In genomic region chr11:19714093-19714386, GRCh38 we compare ENCODE assay signal across 8 cellular contexts. TPM values are rescaled to one million over a fixed set of nuclear protein-coding genes. Genes with fewer than 3 reads are reported as not detected.
DNase-seq lines count a peak whose midpoint lies in the region; ATAC-seq and TF ChIP-seq lines count a peak whose summit lies in the region.

No MANE protein-coding gene starts in this region.

- no peak for TF ChIP-seq CTCF in IMR-90 (conservative IDR thresholded peaks at IDR 0.05; ENCODE audit: low read depth, low read length)
- TF ChIP-seq CTCF in colonic mucosa (IDR thresholded peaks at IDR 0.05) = no peak
- TF ChIP-seq CTCF in natural killer cell (IDR thresholded peaks at IDR 0.05) = no peak

- H3K27ac ChIP-seq in IMR-90 (ENCODE audit: insufficient read depth, low read length) (peak overlapping the region; percentile 64), colonic mucosa (no peak overlapping the region)

- H4K8ac ChIP-seq in IMR-90 (ENCODE audit: low read depth in 2 of 2, low read length in 2 of 2) = peak overlapping the region; percentile 48 to 70

- peak overlapping the region; percentile 91 for H2BK120ac ChIP-seq in IMR-90 (ENCODE audit: low read depth, low read length)

- 0% methylated on average over 4 of the region's 17 CpGs; no CpG with 5 or more reads in 1 of the 2 experiments for WGBS in IMR-90 (ENCODE audit: extremely low coverage in 2 of 2, insufficient read length in 1 of 2), 2 experiments

- H4K20me1 ChIP-seq in IMR-90 (ENCODE audit: insufficient read depth, low read length) = peaks cover 10% of the 10 kb centered on the region; the same call in 1 of the 2 replicates

- peak overlapping the region; percentile 50 for H3K4me3 ChIP-seq in IMR-90 (ENCODE audit: insufficient read depth, low read depth, low read length)
- H3K4me3 ChIP-seq in colonic mucosa = peak overlapping the region; percentile 53

- H3K9ac ChIP-seq in IMR-90 (ENCODE audit: low read depth, low read length) (peak overlapping the region; percentile 69), colonic mucosa (ENCODE audit: low read depth in 2 of 2, low read length in 2 of 2) (peak overlapping the region in 1 of 2 donors; percentile 3)

- peak overlapping the region; percentile 44; the same call in 1 of the 2 replicates for H4K5ac ChIP-seq in IMR-90 (ENCODE audit: low read depth, low read length)

- H3K79me1 ChIP-seq in IMR-90 (ENCODE audit: low read depth in 1 of 2, low read length in 2 of 2) = peaks cover 31 to 60% of the 10 kb centered on the region in 2 experiments

- peak overlapping the region; percentile 72; the same call in 2 of the 3 replicates for H2BK15ac ChIP-seq in IMR-90 (ENCODE audit: low read depth, low read length)

- H3K4me1 Mint-ChIP-seq in natural killer cell = peaks cover 25 to 29% of the 10 kb centered on the region in 2 donors

- peak overlapping the region; percentile 85 for H3K23ac ChIP-seq in IMR-90 (ENCODE audit: low read depth, low read length)

- H3K9me3 Mint-ChIP-seq in natural killer cell = no peaks in the 10 kb centered on the region

- H2AK5ac ChIP-seq in IMR-90 (ENCODE audit: low read depth, low read length) = peak overlapping the region; percentile 62; the same call in 1 of the 2 replicates

- H4K91ac ChIP-seq in IMR-90 (ENCODE audit: insufficient read depth, low read depth, low read length) = peak overlapping the region; percentile 77

- peak overlapping the region; percentile 86 for H3K4me2 ChIP-seq in IMR-90 (ENCODE audit: low read depth, low read length)

- no peak for TF ChIP-seq POLR2A in IMR-90 (IDR thresholded peaks at IDR 0.05; ENCODE audit: low read depth, low read length)

- peak overlapping the region; percentile 79 for H3K4ac ChIP-seq in IMR-90 (ENCODE audit: low read depth, low read length)

- H2BK20ac ChIP-seq in IMR-90 (ENCODE audit: low read depth, low read length) = peak overlapping the region; percentile 24; the same call in 1 of the 2 replicates

- ATAC-seq in IMR-90 (ENCODE audit: low read depth) (no peak), natural killer cell (no peak), HG03520 (IDR thresholded peaks at IDR 0.05; ENCODE audit: unreplicated experiment) (no peak), HG02571 (IDR thresholded peaks at IDR 0.05; ENCODE audit: unreplicated experiment) (no peak), GM19397 (IDR thresholded peaks at IDR 0.05; ENCODE audit: unreplicated experiment) (no peak)

- no peaks in the 10 kb centered on the region for H3K36me3 ChIP-seq in IMR-90 (ENCODE audit: control insufficient read depth, insufficient read depth, low read length)
- H3K36me3 ChIP-seq in colonic mucosa = no peaks in the 10 kb centered on the region

- no peaks in the 10 kb centered on the region for H3K36me3 Mint-ChIP-seq in natural killer cell

- peak overlapping the region; percentile 88 for H2AFZ ChIP-seq in IMR-90 (replicated peaks; ENCODE audit: low read length, poor library complexity)

- peak overlapping the region; percentile 83 for H2BK5ac ChIP-seq in IMR-90 (ENCODE audit: low read depth, low read length, poor library complexity, severe bottlenecking)

- H3K9me1 ChIP-seq in IMR-90 (ENCODE audit: insufficient read depth, low read length) = peaks cover 14% of the 10 kb centered on the region

- H2AK9ac ChIP-seq in IMR-90 (replicated peaks; ENCODE audit: low read depth, low read length, poor library complexity) = peak overlapping the region; percentile 90

- no peak overlapping the region for H3K27ac Mint-ChIP-seq in natural killer cell

- TF ChIP-seq RAD21 in IMR-90 (IDR thresholded peaks at IDR 0.05; ENCODE audit: low read length) = no peak

- H3K27me3 ChIP-seq in IMR-90 (ENCODE audit: control insufficient read depth, insufficient read depth, low read length) = no peaks in the 10 kb centered on the region
- peaks cover 20% of the 10 kb centered on the region for H3K27me3 ChIP-seq in colonic mucosa

- POLR2A ChIA-PET in IMR-90 (lab: Charles Lee; ENCODE audit: unreplicated experiment) = no interaction called here

- dilution Hi-C loops in IMR-90 (cut with HindIII; ENCODE audit: low sequenced_read_pairs, unreplicated experiment) = no loop called here

- H3K14ac ChIP-seq in IMR-90 (replicated peaks; ENCODE audit: low read depth, low read length) = peak overlapping the region; percentile 64

- H3K9me3 ChIP-seq in IMR-90 (ENCODE audit: control insufficient read depth, insufficient read depth, low read length) = no peaks in the 10 kb centered on the region
- no peaks in the 10 kb centered on the region for H3K9me3 ChIP-seq in colonic mucosa

- H3K18ac ChIP-seq in IMR-90 (ENCODE audit: low read depth, low read length) = peak overlapping the region; percentile 63

- intact Hi-C loops in IMR-90 (cut with micrococcal nuclease) = loop anchor here (5.0 kb wide), 1 partner anchor 137 kb away; no protein-coding TSS in a partner anchor
- intact Hi-C loops in colonic mucosa (cut with DNase I) = no loop called here
- intact Hi-C loops in natural killer cell (cut with micrococcal nuclease) = no loop called here

- in situ Hi-C loops in IMR-90 (cut with MboI; ENCODE audit: low sequenced_read_pairs) = no loop called here

- no TSS peak for BruUV-seq in IMR-90 (replicated peaks; lab: Mats Ljungman, UMichigan)

- peak; percentile 14 for DNase-seq in AG08396 (ENCODE audit: low spot score)
- peak; percentile 19 for DNase-seq in IMR-90
- no peak for DNase-seq in colonic mucosa
- DNase-seq in natural killer cell = no peak
- DNase-seq in NK-92 (lab: John Stamatoyannopoulos, UW; ENCODE audit: unreplicated experiment) = no peak

- H3K4me3 Mint-ChIP-seq in natural killer cell = peak overlapping the region; percentile 97

- H3K4me1 ChIP-seq in IMR-90 (ENCODE audit: control insufficient read depth, insufficient read depth, low read length) (peaks cover 25% of the 10 kb centered on the region), colonic mucosa (peaks cover 11% of the 10 kb centered on the region)

- peaks cover 23 to 37% of the 10 kb centered on the region in 2 donors for H3K27me3 Mint-ChIP-seq in natural killer cell (ENCODE audit: low read depth in 2 of 2)

- peak overlapping the region; percentile 66; the same call in 1 of the 2 replicates for H3K56ac ChIP-seq in IMR-90 (ENCODE audit: extremely low read depth, insufficient read depth, low read length)

- CTCF ChIA-PET in IMR-90 (lab: Yijun Ruan, JAX) = no interaction called here

TF ChIP-seq in IMR-90, 13 proteins besides CTCF, POLR2A, EP300 and RAD21:
- no peak for TF ChIP-seq CEBPB (IDR thresholded peaks at IDR 0.05; ENCODE audit: low read depth, low read length)
- TF ChIP-seq USF2 (IDR thresholded peaks at IDR 0.05; ENCODE audit: low read depth, low read length) = no peak
- TF ChIP-seq NFE2L2 (IDR thresholded peaks at IDR 0.05; ENCODE audit: low read depth, low read length) = no peak
- TF ChIP-seq MAFK (IDR thresholded peaks at IDR 0.05; ENCODE audit: low read depth, low read length) = no peak
- no peak for TF ChIP-seq MAZ (IDR thresholded peaks at IDR 0.05; ENCODE audit: borderline replicate concordance, low read depth, low read length)
- TF ChIP-seq BHLHE40 (IDR thresholded peaks at IDR 0.05; ENCODE audit: low read depth, low read length) = no peak
- TF ChIP-seq FOS (IDR thresholded peaks at IDR 0.05; ENCODE audit: low read depth, low read length) = no peak
- TF ChIP-seq RFX5 (IDR thresholded peaks at IDR 0.05; ENCODE audit: low read depth, low read length) = no peak
- no peak for TF ChIP-seq MXI1 (IDR thresholded peaks at IDR 0.05; ENCODE audit: borderline replicate concordance, low read depth, low read length)
- TF ChIP-seq RCOR1 (IDR thresholded peaks at IDR 0.05; ENCODE audit: insufficient replicate concordance, low read length) = no peak
- no peak for TF ChIP-seq CHD1 (IDR thresholded peaks at IDR 0.05; ENCODE audit: low read depth, low read length)
- TF ChIP-seq SMC3 (IDR thresholded peaks at IDR 0.05; ENCODE audit: low read depth, low read length) = no peak
- no peak for TF ChIP-seq ELK1 (IDR thresholded peaks at IDR 0.05; ENCODE audit: borderline replicate concordance, low read depth, low read length)

RNA-seq across cellular contexts. Expression of gene NAV2, which starts 1.4 kb away (rescaled TPM):
- total RNA-seq in IMR-90 (2012; rRNA removed) = 4.5 and 4.7 TPM in 2 replicates
- polyA plus RNA-seq in IMR-90 (2012; rRNA removed) = 12.3 and 12.6 TPM in 2 replicates
- 4.9 and 7.2 TPM in 2 replicates for polyA plus RNA-seq in IMR-90 (2012; cell fraction: cytosol; rRNA removed)
- polyA plus RNA-seq in IMR-90 (2012; cell fraction: nucleus; rRNA removed; ENCODE audit: low replicate concordance) = 50.0 and 63.2 TPM in 2 replicates
- 10 to 100 TPM; 21.3 to 45.3 TPM for total RNA-seq in colonic mucosa
- 1 to 10 TPM in 1 of 3 donors, under 1 TPM in 2; 0.14 to 1.6 (median 0.43) TPM for total RNA-seq in natural killer cell

Comparison
In these comparisons a context has a peak if more than half of its experiments do, and no peak if none do; other contexts are left out.
1. DNase-seq: peak in AG08396 (single experiment) and IMR-90 (single experiment); none in colonic mucosa (single experiment), natural killer cell (single experiment) and NK-92 (single experiment).